ENCODE assay signal across 1 cellular context in genomic region chr10:27513451-27514191, GRCh38.
TF ChIP-seq lines count a peak whose summit lies in the region.

No MANE protein-coding gene starts in this region.

TF ChIP-seq in HepG2, 621 proteins besides CTCF, POLR2A, EP300 and RAD21 (continued from another document):
- TF ChIP-seq ZNF142 (CRISPR knock-in tag; IDR thresholded peaks at IDR 0.05), result no peak
- no peak for TF ChIP-seq CC2D1A (CRISPR knock-in tag; IDR thresholded peaks at IDR 0.05)
- TF ChIP-seq ZSCAN31 (CRISPR knock-in tag; IDR thresholded peaks at IDR 0.05; ENCODE audit: low read depth), result no peak
- no peak for TF ChIP-seq GRHL1 (CRISPR knock-in tag; conservative IDR thresholded peaks at IDR 0.05)
- TF ChIP-seq GZF1 (CRISPR knock-in tag; IDR thresholded peaks at IDR 0.05), result no peak
- no peak for TF ChIP-seq PRDM15 (CRISPR knock-in tag; IDR thresholded peaks at IDR 0.05)
- no peak for TF ChIP-seq HNF1A (IDR thresholded peaks at IDR 0.05; ENCODE audit: low read depth)
- TF ChIP-seq HNF1A (CRISPR knock-in tag; IDR thresholded peaks at IDR 0.05; ENCODE audit: borderline replicate concordance), result no peak
- no peak for TF ChIP-seq ZSCAN29 (CRISPR knock-in tag; conservative IDR thresholded peaks at IDR 0.05)
- TF ChIP-seq ARNT (IDR thresholded peaks at IDR 0.05), result no peak
- TF ChIP-seq SNAPC2 (CRISPR knock-in tag; IDR thresholded peaks at IDR 0.05), result no peak
- no peak for TF ChIP-seq FLYWCH1 (CRISPR knock-in tag; IDR thresholded peaks at IDR 0.05)
- TF ChIP-seq PBX2 (CRISPR knock-in tag; IDR thresholded peaks at IDR 0.05), result no peak
